In the genomic region with DNA sequence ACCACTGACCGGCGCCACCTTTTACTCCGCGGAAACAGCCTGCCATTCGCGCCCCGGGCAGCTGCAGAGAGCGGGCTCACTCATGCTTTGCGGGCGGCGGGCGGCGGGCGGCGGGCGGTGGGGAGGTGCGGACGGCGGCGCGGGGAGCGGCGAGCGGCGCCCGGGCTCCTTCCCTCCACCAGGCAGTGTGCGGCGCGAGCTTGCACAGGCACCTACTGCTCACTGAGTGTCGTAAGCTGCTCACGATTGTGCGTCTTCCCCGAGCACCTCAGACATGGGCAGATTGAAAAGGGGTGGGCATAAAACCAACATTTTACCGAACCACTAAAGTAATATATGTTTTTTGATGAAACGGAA, we compare ENCODE assay signal across 10 cellular contexts. TPM values are rescaled to one million over a fixed set of nuclear protein-coding genes. Genes with fewer than 3 reads are reported as not detected.
DNase-seq lines count a peak whose midpoint lies in the region; FAIRE-seq and TF ChIP-seq lines count a peak whose summit lies in the region.
"Had no signal": no experiment of that assay in that cellular context is flagged by ENCODE, and none has a peak within 500 bp of the region (broad histone marks: within the 10 kb centered on the region; RNA-seq: fewer than 3 reads in every experiment).

A gene with protein sequence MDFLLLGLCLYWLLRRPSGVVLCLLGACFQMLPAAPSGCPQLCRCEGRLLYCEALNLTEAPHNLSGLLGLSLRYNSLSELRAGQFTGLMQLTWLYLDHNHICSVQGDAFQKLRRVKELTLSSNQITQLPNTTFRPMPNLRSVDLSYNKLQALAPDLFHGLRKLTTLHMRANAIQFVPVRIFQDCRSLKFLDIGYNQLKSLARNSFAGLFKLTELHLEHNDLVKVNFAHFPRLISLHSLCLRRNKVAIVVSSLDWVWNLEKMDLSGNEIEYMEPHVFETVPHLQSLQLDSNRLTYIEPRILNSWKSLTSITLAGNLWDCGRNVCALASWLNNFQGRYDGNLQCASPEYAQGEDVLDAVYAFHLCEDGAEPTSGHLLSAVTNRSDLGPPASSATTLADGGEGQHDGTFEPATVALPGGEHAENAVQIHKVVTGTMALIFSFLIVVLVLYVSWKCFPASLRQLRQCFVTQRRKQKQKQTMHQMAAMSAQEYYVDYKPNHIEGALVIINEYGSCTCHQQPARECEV (minus strand): TSS at position 231 of the 357 bp plus-strand sequence. CDS start 933 bp downstream, outside the sequence.

- POLR2A ChIA-PET in H1 (lab: Charles Lee; ENCODE audit: partially characterized antibody): no interaction called here

- H3K4ac ChIP-seq in H1 (replicated peaks; ENCODE audit: insufficient read length, low read depth, low read length): no peak within 1 kb of the TSS

- no peak within 1 kb of the TSS for H2AK5ac ChIP-seq in H1 (ENCODE audit: low read depth, low read length)

- H3K56ac ChIP-seq in H1 (replicated peaks; ENCODE audit: insufficient read length, low read depth, low read length): no peak within 1 kb of the TSS

- peaks cover 23% of the 10 kb centered on the region for H3K23me2 ChIP-seq in H1 (ENCODE audit: low read depth, low read length)

- no peak within 1 kb of the TSS for H3K27ac ChIP-seq in cardiac muscle cell
- H3K27ac ChIP-seq in H1 (ENCODE audit: low read depth, low read length): no peak within 1 kb of the TSS
- H3K27ac ChIP-seq in mesodermal cell (ENCODE audit: low read depth, low read length, severe bottlenecking): no peak within 1 kb of the TSS
- no peak within 1 kb of the TSS for H3K27ac ChIP-seq in vagina
- H3K27ac ChIP-seq: C4-2B had no signal

- peaks cover 13% of the 10 kb centered on the region for H3K27me3 ChIP-seq in cardiac muscle cell
- peaks cover 29 to 56% (median 49%) of the 10 kb centered on the region in 4 experiments for H3K27me3 ChIP-seq in H1 (replicated peaks in 1 of 4; ENCODE audit: control insufficient read depth in 3 of 4, extremely low read depth in 1 of 4, insufficient read depth in 3 of 4, low read length in 3 of 4)
- H3K27me3 ChIP-seq in vagina: no peaks in the 10 kb centered on the region

- 6% methylated on average over 18 of the region's 35 CpGs; no CpG with 5 or more reads in 1 of the 2 experiments for WGBS in H1 (ENCODE audit: extremely low coverage in 1 of 2, insufficient coverage in 1 of 2, insufficient read length in 1 of 2, insufficient replicate concordance in 2 of 2, low coverage in 1 of 2, low lambda C conversion rate in 2 of 2, missing lambda C conversion rate in 1 of 2), 2 experiments
- 0 to 1% methylated on average over 12 to 18 of the region's 35 CpGs for WGBS in mesodermal cell (ENCODE audit: insufficient coverage in 2 of 2), 2 experiments

- no peak for TF ChIP-seq CTCF in cardiac muscle cell (IDR thresholded peaks at IDR 0.05; ENCODE audit: low read depth, low read length)
- TF ChIP-seq CTCF in H1 (IDR thresholded peaks at IDR 0.05; ENCODE audit: control extremely low read depth in 1 of 3, insufficient read depth in 1 of 3, low read depth in 1 of 3, low read length in 3 of 3): peak in 1 of 3 experiments; percentile 13; a peak in 1 of 4 replicates
- TF ChIP-seq CTCF in vagina (IDR thresholded peaks at IDR 0.05): no peak

- H3K79me1 ChIP-seq in H1 (ENCODE audit: low read depth, low read length): no peaks in the 10 kb centered on the region; the same call in 1 of the 2 replicates

- in situ Hi-C loops in G401 (cut with HindIII; ENCODE audit: low sequenced_read_pairs): no loop called here

- H4K20me1 ChIP-seq in H1 (replicated peaks in 1 of 2; ENCODE audit: control insufficient read depth in 1 of 2, insufficient read depth in 2 of 2, low read length in 2 of 2): peaks cover 0 to 2% of the 10 kb centered on the region in 2 experiments

- no peak within 1 kb of the TSS; the same call in 1 of the 2 replicates for H3K18ac ChIP-seq in H1 (ENCODE audit: extremely low read depth, low read length)

- no peak for FAIRE-seq in H1 (lab: Jason Lieb, UNC)

- CTCF ChIA-PET in H1 (lab: Charles Lee; ENCODE audit: partially characterized antibody): no interaction called here

- H3K4me3 ChIP-seq in cardiac muscle cell (peak within 1 kb of the TSS; percentile 58), H1 (ENCODE audit: extremely low read depth in 1 of 4, insufficient read depth in 2 of 4, low read depth in 3 of 4, low read length in 4 of 4) (peak within 1 kb of the TSS; percentile 33 to 63 (median 56)), mesodermal cell (ENCODE audit: extremely low read depth, insufficient read depth, low read length, poor library complexity, severe bottlenecking) (peak within 1 kb of the TSS; percentile 39), vagina (peak within 1 kb of the TSS; percentile 20 to 29)

- H4K91ac ChIP-seq in H1 (replicated peaks; ENCODE audit: insufficient read length, low read length): no peak within 1 kb of the TSS

- peak in 1 of 2 donors; percentile 69 for DNase-seq in cardiac muscle cell (ENCODE audit: low read depth in 1 of 2, low spot score in 1 of 2)
- DNase-seq in cardiac septum (ENCODE audit: low spot score): no peak
- DNase-seq in H1 (ENCODE audit: low read depth in 1 of 2, low spot score in 2 of 2): no peak
- DNase-seq in vagina (ENCODE audit: extremely low spot score in 2 of 2): no peak
- DNase-seq in G401 (ENCODE audit: low spot score): no peak
- no peak for DNase-seq in activated CD4-positive, alpha-beta T cell treated with anti-CD3 and anti-CD28 coated beads for 4 hours
- no peak for DNase-seq in T-helper 2 cell
- DNase-seq: NCI-H526 had no signal

- 0 out of 7 replicates have a peak within 1 kb of the TSS, but pooled peaks of 1 of the 4 experiments have one; percentile 13 for H3K9ac ChIP-seq in H1 (replicated peaks in 1 of 4; ENCODE audit: extremely low read depth in 1 of 4, low read depth in 3 of 4, low read length in 3 of 4)

- no peak within 1 kb of the TSS for H2BK5ac ChIP-seq in H1 (ENCODE audit: low read depth, low read length)

- TF ChIP-seq EP300 in H1 (IDR thresholded peaks at IDR 0.05; ENCODE audit: borderline replicate concordance in 1 of 2, low read depth in 2 of 2, low read length in 2 of 2): no peak

- no peaks in the 10 kb centered on the region for H3K79me2 ChIP-seq in H1 (ENCODE audit: control insufficient read depth in 1 of 2, insufficient read depth in 2 of 2, low read length in 2 of 2)

- H4K5ac ChIP-seq in H1 (ENCODE audit: insufficient read length, low read depth, low read length): no peak within 1 kb of the TSS

- H3K36me3 ChIP-seq in cardiac muscle cell (no peaks in the 10 kb centered on the region), H1 (ENCODE audit: control insufficient read depth in 2 of 4, insufficient read depth in 4 of 4, low read length in 3 of 4) (no peaks in the 10 kb centered on the region), mesodermal cell (ENCODE audit: control insufficient read depth, insufficient read depth, low read length) (no peaks in the 10 kb centered on the region), vagina (no peaks in the 10 kb centered on the region)

- H2BK15ac ChIP-seq in H1 (ENCODE audit: low read length): no peak within 1 kb of the TSS; the same call in 1 of the 2 replicates

- H2BK12ac ChIP-seq in H1 (ENCODE audit: low read depth, low read length): peak within 1 kb of the TSS; percentile 51; the same call in 1 of the 2 replicates

- H2BK20ac ChIP-seq in H1 (ENCODE audit: low read length): no peak within 1 kb of the TSS; the same call in 1 of the 2 replicates

- H3K9me3 ChIP-seq in cardiac muscle cell (ENCODE audit: low read depth): no peaks in the 10 kb centered on the region
- no peaks in the 10 kb centered on the region for H3K9me3 ChIP-seq in H1 (ENCODE audit: insufficient read depth in 2 of 2, low read depth in 1 of 2, low read length in 1 of 2)
- no peaks in the 10 kb centered on the region for H3K9me3 ChIP-seq in mesodermal cell (ENCODE audit: control insufficient read depth, low read length)
- H3K9me3 ChIP-seq in vagina: no peaks in the 10 kb centered on the region

- peak in 1 of 2 experiments; percentile 20; a peak in 2 of 4 replicates for TF ChIP-seq RAD21 in H1 (IDR thresholded peaks at IDR 0.05 in 1 of 2, conservative IDR thresholded peaks at IDR 0.05 in 1 of 2; ENCODE audit: low read depth in 2 of 2, low read length in 2 of 2)

- no peak within 1 kb of the TSS for H2AFZ ChIP-seq in H1 (ENCODE audit: low read length)

- H3K4me2 ChIP-seq in H1 (ENCODE audit: insufficient read depth in 1 of 2, low read depth in 2 of 2, low read length in 2 of 2): peak within 1 kb of the TSS; percentile 81 to 88

- no peak within 1 kb of the TSS for H3K23ac ChIP-seq in H1 (ENCODE audit: insufficient read length)

- peaks cover 18% of the 10 kb centered on the region for H3K4me1 ChIP-seq in cardiac muscle cell (ENCODE audit: low read depth)
- H3K4me1 ChIP-seq in H1 (replicated peaks in 1 of 4; ENCODE audit: control insufficient read depth in 3 of 4, insufficient read depth in 4 of 4, low read length in 3 of 4): peaks cover 14 to 30% (median 19%) of the 10 kb centered on the region in 4 experiments
- H3K4me1 ChIP-seq in mesodermal cell (ENCODE audit: control insufficient read depth, insufficient read depth, low read length, poor library complexity, severe bottlenecking): peaks cover 7% of the 10 kb centered on the region
- no peaks in the 10 kb centered on the region for H3K4me1 ChIP-seq in vagina

- no peak within 1 kb of the TSS for H2BK120ac ChIP-seq in H1 (replicated peaks; ENCODE audit: low read depth, low read length)

- intact Hi-C loops in cardiac septum (cut with DNase I) (no loop called here), vagina (cut with DNase I) (no loop called here)

- TF ChIP-seq POLR2A in H1 (IDR thresholded peaks at IDR 0.05; ENCODE audit: control extremely low read depth in 1 of 2, low read depth in 2 of 2, low read length in 2 of 2) (no peak), vagina (IDR thresholded peaks at IDR 0.05) (no peak)

- no peak within 1 kb of the TSS for H3K14ac ChIP-seq in H1 (ENCODE audit: insufficient read length)

- H4K8ac ChIP-seq in H1 (ENCODE audit: extremely low read depth, insufficient read depth, low read length): no peak within 1 kb of the TSS

TF ChIP-seq in H1, 55 proteins besides CTCF, POLR2A, EP300 and RAD21 (continues in another document):
- TF ChIP-seq CBX8 (IDR thresholded peaks at IDR 0.05; ENCODE audit: borderline replicate concordance, low read depth, low read length): no peak

RNA-seq across cellular contexts. Expression of the gene that starts here (rescaled TPM):
- total RNA-seq in cardiac muscle cell (17.4 and 18.0 TPM in 2 replicates), cardiac septum (0.32 TPM), vagina (0.98 TPM)
- polyA plus RNA-seq in cardiac muscle cell (7.7 and 12.6 TPM in 2 replicates), H1 (2011; rRNA removed) (2.3 and 4.6 TPM in 2 replicates)
- 1.1 and 1.4 TPM in 2 replicates for total RNA-seq in H1 (2021; fragmentation: NEBNext Ultra II Directional; extraction: Animal tissue kit (Norgen Biotek cat#: 25700))
- polyA plus RNA-seq in H1 (2011; cell fraction: cytosol; rRNA removed): 2.9 TPM
- polyA plus RNA-seq in H1 (2011; cell fraction: nucleus; rRNA removed): 3.0 TPM
- 1.0 to 1.5 TPM (median 1.1 TPM) in 4 replicates for polyA plus RNA-seq in H1 (2012, experiment 1 of 2)
- 1.5 TPM for polyA plus RNA-seq in H1 (2012, experiment 2 of 2)
- 1.3 TPM for polyA plus RNA-seq in H1 (2013, experiment 1 of 2)
- 1.5 TPM for polyA plus RNA-seq in H1 (2013, experiment 2 of 2)
- 2.1 and 2.4 TPM in 2 replicates for polyA minus RNA-seq in H1 (2011; rRNA and poly(A)+ RNA removed)
- polyA minus RNA-seq in H1 (2011; cell fraction: cytosol; rRNA and poly(A)+ RNA removed): 1.9 TPM
- polyA minus RNA-seq in H1 (2011; cell fraction: nucleus; rRNA and poly(A)+ RNA removed): 1.6 TPM
- polyA plus RNA-seq in mesodermal cell (2013, experiment 1 of 2): 0.48 TPM
- polyA plus RNA-seq in mesodermal cell (2013, experiment 2 of 2): 0.46 TPM
- total RNA-seq in G401 (2014; rRNA removed; shearing (Covaris generic)): 0.07 TPM in 1 of 2 replicates, not detected in the other
